In genomic region chr1:24767351-24767750, GRCh38 we compare ENCODE assay signal across 1 cellular context.
A peak's percentile ranks its signal among the peaks of the same experiment; 100 is the strongest.
TF ChIP-seq lines count a peak whose summit lies in the region.

No MANE protein-coding gene starts in this region.

TF ChIP-seq in HepG2, 621 proteins besides CTCF, POLR2A, EP300 and RAD21 (continued from another document and continues in another):
- TF ChIP-seq ZUFSP (CRISPR knock-in tag; IDR thresholded peaks at IDR 0.05; ENCODE audit: borderline replicate concordance): no peak
- peak; percentile 90 for TF ChIP-seq TARDBP (CRISPR knock-in tag; IDR thresholded peaks at IDR 0.05)
- 0 out of 2 replicates have a peak, but pooled peaks have one; percentile 38 for TF ChIP-seq DMAP1 (CRISPR knock-in tag; IDR thresholded peaks at IDR 0.05)
- peak; percentile 50; the same call in 1 of the 2 replicates for TF ChIP-seq YEATS2 (CRISPR knock-in tag; IDR thresholded peaks at IDR 0.05; ENCODE audit: borderline replicate concordance)
- TF ChIP-seq ZEB1 (IDR thresholded peaks at IDR 0.05; ENCODE audit: insufficient replicate concordance, low read depth): peak; percentile 56
- TF ChIP-seq ZNF512 (CRISPR knock-in tag; IDR thresholded peaks at IDR 0.05): no peak
- TF ChIP-seq ZBTB33 (CRISPR knock-in tag; IDR thresholded peaks at IDR 0.05): peak; percentile 44; the same call in 1 of the 2 replicates
- TF ChIP-seq ZFP41 (CRISPR knock-in tag; IDR thresholded peaks at IDR 0.05; ENCODE audit: borderline replicate concordance): no peak
- no peak for TF ChIP-seq ZNF883 (CRISPR knock-in tag; IDR thresholded peaks at IDR 0.05; ENCODE audit: not compliant biosample characterization)
- no peak for TF ChIP-seq ZNF615 (CRISPR knock-in tag; IDR thresholded peaks at IDR 0.05; ENCODE audit: borderline replicate concordance)
- no peak for TF ChIP-seq EZH2 (conservative IDR thresholded peaks at IDR 0.05; ENCODE audit: low read depth, low read length)
- no peak for TF ChIP-seq IRX3 (CRISPR knock-in tag; IDR thresholded peaks at IDR 0.05; ENCODE audit: borderline replicate concordance, low read depth)
- TF ChIP-seq RARA (CRISPR knock-in tag; IDR thresholded peaks at IDR 0.05): peak; percentile 98
- TF ChIP-seq ZBTB21 (CRISPR knock-in tag; IDR thresholded peaks at IDR 0.05): no peak
- no peak for TF ChIP-seq ZNF207 (IDR thresholded peaks at IDR 0.05; ENCODE audit: borderline replicate concordance)
- TF ChIP-seq USF2 (IDR thresholded peaks at IDR 0.05; ENCODE audit: low read depth, low read length): no peak
- no peak for TF ChIP-seq USF2 (CRISPR knock-in tag; IDR thresholded peaks at IDR 0.05; ENCODE audit: borderline replicate concordance)
- TF ChIP-seq ZNF281 (CRISPR knock-in tag; IDR thresholded peaks at IDR 0.05; ENCODE audit: borderline replicate concordance): peak; percentile 17; the same call in 1 of the 2 replicates
- no peak for TF ChIP-seq ZBTB14 (CRISPR knock-in tag; IDR thresholded peaks at IDR 0.05)
- peak; percentile 81; the same call in 1 of the 2 replicates for TF ChIP-seq ZNF614 (CRISPR knock-in tag; IDR thresholded peaks at IDR 0.05; ENCODE audit: borderline replicate concordance)
- peak; percentile 62; the same call in 1 of the 2 replicates for TF ChIP-seq ZBTB7B (CRISPR knock-in tag; IDR thresholded peaks at IDR 0.05)
- TF ChIP-seq HMG20A (CRISPR knock-in tag; IDR thresholded peaks at IDR 0.05; ENCODE audit: borderline replicate concordance): peak; percentile 75; the same call in 1 of the 2 replicates
- TF ChIP-seq MXD3 (CRISPR knock-in tag; IDR thresholded peaks at IDR 0.05): no peak
- no peak for TF ChIP-seq KLF13 (CRISPR knock-in tag; IDR thresholded peaks at IDR 0.05)
- peak; percentile 81 for TF ChIP-seq ARID3A (IDR thresholded peaks at IDR 0.05; ENCODE audit: low read depth, low read length)
- no peak for TF ChIP-seq IRF9 (CRISPR knock-in tag; IDR thresholded peaks at IDR 0.05; ENCODE audit: borderline replicate concordance)
- TF ChIP-seq ZNF274 (CRISPR knock-in tag; IDR thresholded peaks at IDR 0.05): no peak
- TF ChIP-seq ZNF792 (CRISPR knock-in tag; IDR thresholded peaks at IDR 0.05): peak; percentile 70; the same call in 1 of the 2 replicates
- no peak for TF ChIP-seq LCORL (IDR thresholded peaks at IDR 0.05)
- 0 out of 2 replicates have a peak, but pooled peaks have one; percentile 21 for TF ChIP-seq LCORL (CRISPR knock-in tag; IDR thresholded peaks at IDR 0.05)
- no peak for TF ChIP-seq RARG (CRISPR knock-in tag; IDR thresholded peaks at IDR 0.05; ENCODE audit: low read depth)
- no peak for TF ChIP-seq ZSCAN29 (CRISPR knock-in tag; conservative IDR thresholded peaks at IDR 0.05)
- TF ChIP-seq BRCA1 (CRISPR knock-in tag; IDR thresholded peaks at IDR 0.05): no peak
- TF ChIP-seq RNF2 (conservative IDR thresholded peaks at IDR 0.05; ENCODE audit: low read depth): no peak
- no peak for TF ChIP-seq ZNF142 (CRISPR knock-in tag; IDR thresholded peaks at IDR 0.05)
- TF ChIP-seq ATF7-NPFF (CRISPR knock-in tag; IDR thresholded peaks at IDR 0.05; ENCODE audit: low read depth): no peak
- no peak for TF ChIP-seq ZFP36 (IDR thresholded peaks at IDR 0.05; ENCODE audit: borderline replicate concordance, low read depth, low read length, partially characterized antibody)
